ENCODE assay signal across 7 cellular contexts in genomic region chr5:58754250-58754649, GRCh38.
"Had no signal": no experiment of that assay in that cellular context is flagged by ENCODE, and none has a peak within 500 bp of the region (broad histone marks: within the 10 kb centered on the region; RNA-seq: fewer than 3 reads in every experiment).

No MANE protein-coding gene starts in this region.

- H3K4me3 ChIP-seq: GM23338 had no signal

- H3K4me2 ChIP-seq: GM23338 had no signal

- H2AFZ ChIP-seq: GM23338 had no signal

- DNase-seq: H9, HCEC 1CT, KBM-7 had no signal

- ATAC-seq: GM23338 had no signal

- FAIRE-seq: H1, H54, HTR-8/SVneo had no signal
